ENCODE assay signal across 28 cellular contexts in the genomic region with DNA sequence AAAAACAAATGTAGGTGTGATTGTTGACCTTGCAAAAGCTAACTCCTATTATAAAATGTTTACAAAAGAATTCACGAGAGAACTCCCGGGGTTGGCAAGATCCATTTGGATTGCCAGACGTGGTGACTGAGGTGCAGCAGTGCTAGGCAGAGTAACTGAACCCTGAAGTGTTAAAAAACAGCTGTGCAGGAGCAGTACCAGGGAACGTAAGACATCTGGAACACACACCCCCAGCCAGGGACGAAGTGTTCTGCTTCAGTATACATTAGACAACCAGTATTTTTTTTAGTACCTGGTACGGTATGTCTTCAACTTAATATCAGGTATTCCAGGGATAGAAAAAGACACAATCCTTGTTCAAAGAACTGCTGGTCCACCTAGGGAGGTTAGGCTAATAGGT.
"Had no signal": no experiment of that assay in that cellular context is flagged by ENCODE, and none has a peak within 500 bp of the region (broad histone marks: within the 10 kb centered on the region; RNA-seq: fewer than 3 reads in every experiment).

No MANE protein-coding gene starts in this region.

- H3K4me3 ChIP-seq: ascending aorta, body of pancreas, SJCRH30 had no signal

- ATAC-seq: activated CD8-positive, alpha-beta T cell treated with anti-CD3 and anti-CD28 coated beads for 36 hours; activated naive CD4-positive, alpha-beta T cell treated with anti-CD3 and anti-CD28 coated beads, Interleukin-2, amount 50 U/mL, for 72 hours; activated naive CD8-positive, alpha-beta T cell treated with anti-CD3 and anti-CD28 coated beads, Interleukin-2, amount 50 U/mL, for 24 hours; body of pancreas; Right ventricle myocardium inferior; SK-N-SH treated with all-trans-retinoic acid at 6 μM for 48 hours had no signal

- H3K36me3 Mint-ChIP-seq: activated naive CD4-positive, alpha-beta T cell treated with anti-CD3 and anti-CD28 coated beads, Interleukin-2, amount 50 U/mL, for 72 hours had no signal

- H3K4me1 Mint-ChIP-seq: activated B cell treated with CpG ODN at 0.5 μM for 24 hours; activated naive CD8-positive, alpha-beta T cell treated with anti-CD3 and anti-CD28 coated beads, Interleukin-2, amount 50 U/mL, for 24 hours had no signal

- H3K27me3 ChIP-seq: ascending aorta, body of pancreas, SJCRH30 had no signal

- H3K4me3 Mint-ChIP-seq: activated B cell treated with CpG ODN at 0.5 μM for 24 hours; activated CD8-positive, alpha-beta T cell treated with anti-CD3 and anti-CD28 coated beads for 36 hours; activated naive CD8-positive, alpha-beta T cell treated with anti-CD3 and anti-CD28 coated beads, Interleukin-2, amount 50 U/mL, for 24 hours; activated T-helper 1 cell treated with anti-CD3 and anti-CD28 coated beads, Interleukin-12 subunit alpha, Interleukin-12 subunit beta, Interleukin-2, Interleukin-4 antibody, amounts not matched to agents 30 ng/mL and 10 ng/mL and 1 ng/mL, durations not matched to agents 14 hours and 24 hours and 36 hours; IgD-negative memory B cell; T-helper 1 cell treated with Interleukin-12 subunit alpha and Interleukin-12 subunit beta and Interleukin-4 antibody, amounts not matched to agents 30 μg/mL and 1 μg/mL, for 36 hours had no signal

- H3K27me3 Mint-ChIP-seq: activated B cell treated with CpG ODN at 0.5 μM for 24 hours; activated CD8-positive, alpha-beta T cell treated with anti-CD3 and anti-CD28 coated beads for 36 hours; activated naive CD8-positive, alpha-beta T cell treated with anti-CD3 and anti-CD28 coated beads, Interleukin-2, amount 50 U/mL, for 24 hours; IgD-negative memory B cell had no signal

- DNase-seq: activated B cell treated with CpG ODN at 0.5 μM for 24 hours; activated CD4-positive, alpha-beta T cell treated with anti-CD3 and anti-CD28 coated beads, Interleukin-2, amount 50 U/mL, for 1 hour; activated CD8-positive, alpha-beta memory T cell treated with anti-CD3 and anti-CD28 coated beads, Interleukin-2, amount 50 U/mL, for 4 hours; activated CD8-positive, alpha-beta T cell treated with anti-CD3 and anti-CD28 coated beads for 36 hours; activated effector memory CD4-positive, alpha-beta T cell treated with anti-CD3 and anti-CD28 coated beads, Interleukin-2, amount 50 U/mL, for 16 hours; activated naive CD4-positive, alpha-beta T cell treated with Interleukin-2 at 50 U/mL for 16 hours; activated naive CD8-positive, alpha-beta T cell treated with anti-CD3 and anti-CD28 coated beads, Interleukin-2, amount 50 U/mL, for 24 hours; amniotic stem cell; central memory CD4-positive, alpha-beta T cell; KG1; MV-4-11; NCI-H1092 treated with DMSO at 0.1 percent for 48 hours; NCI-H1417 treated with DMSO at 0.1 percent for 48 hours; NCI-H1694 treated with DMSO at 0.1 percent for 48 hours; NCI-H2081; NCI-H446; NCI-H748 treated with DMSO at 0.1 percent for 48 hours; RPMI8226; SJCRH30; SW 1271 had no signal

- H3K9me3 ChIP-seq: ascending aorta, body of pancreas, SJCRH30 had no signal

- H3K27ac Mint-ChIP-seq: activated B cell treated with CpG ODN at 0.5 μM for 24 hours; activated CD8-positive, alpha-beta T cell treated with anti-CD3 and anti-CD28 coated beads for 36 hours; activated naive CD4-positive, alpha-beta T cell treated with anti-CD3 and anti-CD28 coated beads, Interleukin-2, amount 50 U/mL, for 72 hours; activated naive CD8-positive, alpha-beta T cell treated with anti-CD3 and anti-CD28 coated beads, Interleukin-2, amount 50 U/mL, for 24 hours; IgD-negative memory B cell; T-helper 1 cell treated with Interleukin-12 subunit alpha and Interleukin-12 subunit beta and Interleukin-4 antibody, amounts not matched to agents 30 μg/mL and 1 μg/mL, for 36 hours had no signal

- H3K4me1 ChIP-seq: body of pancreas had no signal

- H3K9me3 Mint-ChIP-seq: activated B cell treated with CpG ODN at 0.5 μM for 24 hours; activated CD8-positive, alpha-beta T cell treated with anti-CD3 and anti-CD28 coated beads for 36 hours; activated naive CD4-positive, alpha-beta T cell treated with anti-CD3 and anti-CD28 coated beads, Interleukin-2, amount 50 U/mL, for 72 hours; activated naive CD8-positive, alpha-beta T cell treated with anti-CD3 and anti-CD28 coated beads, Interleukin-2, amount 50 U/mL, for 24 hours; activated T-helper 1 cell treated with anti-CD3 and anti-CD28 coated beads, Interleukin-12 subunit alpha, Interleukin-12 subunit beta, Interleukin-2, Interleukin-4 antibody, amounts not matched to agents 30 ng/mL and 10 ng/mL and 1 ng/mL, durations not matched to agents 14 hours and 24 hours and 36 hours; T-helper 1 cell treated with Interleukin-12 subunit alpha and Interleukin-12 subunit beta and Interleukin-4 antibody, amounts not matched to agents 30 μg/mL and 1 μg/mL, for 36 hours had no signal

- H3K27ac ChIP-seq: ascending aorta, body of pancreas, SJCRH30 had no signal

- H3K36me3 ChIP-seq: ascending aorta, SJCRH30 had no signal
